8 cellular contexts compared by ENCODE assay signal in genomic region chr13:31846984-31847752, GRCh38.
DNase-seq lines count a peak whose midpoint lies in the region; ATAC-seq, FAIRE-seq and TF ChIP-seq lines count a peak whose summit lies in the region.

No MANE protein-coding gene starts in this region.

- no peaks in the 10 kb centered on the region for H3K9me2 ChIP-seq in OCI-LY1 (ENCODE audit: low read depth, low read length)

- H3K4me2 ChIP-seq in A549, result peak overlapping the region; percentile 77
- peak overlapping the region; percentile 72 for H3K4me2 ChIP-seq in OCI-LY1 (ENCODE audit: low read length)

- peaks cover 5% of the 10 kb centered on the region for H3K4me1 Mint-ChIP-seq in nephron

- CTCF ChIA-PET in A549 (lab: Yijun Ruan, JAX), result no interaction called here

- no peaks in the 10 kb centered on the region for H3K4me1 ChIP-seq in A549
- peaks cover 9% of the 10 kb centered on the region for H3K4me1 ChIP-seq in OCI-LY1 (ENCODE audit: insufficient read depth, low read length, severe bottlenecking)
- H3K4me1 ChIP-seq in endocrine pancreas (ENCODE audit: control insufficient read depth, insufficient read depth, low read length), result peaks cover 3% of the 10 kb centered on the region

- TF ChIP-seq POLR2A in A549 (IDR thresholded peaks at IDR 0.05; ENCODE audit: low read length), result no peak

- H3K36me3 Mint-ChIP-seq in nephron (ENCODE audit: low read depth), result no peaks in the 10 kb centered on the region

- H3K9me3 ChIP-seq in A549 (no peaks in the 10 kb centered on the region; the same call in 2 of the 3 replicates), OCI-LY1 (ENCODE audit: low read length) (no peaks in the 10 kb centered on the region), endocrine pancreas (ENCODE audit: control insufficient read depth, low read length) (no peaks in the 10 kb centered on the region)

- POLR2A ChIA-PET in A549 (lab: Yijun Ruan, JAX), result no interaction called here

- H3K27me3 ChIP-seq in OCI-LY1 (ENCODE audit: insufficient read depth, low read length) (peaks cover 10% of the 10 kb centered on the region; the same call in 1 of the 2 replicates), endocrine pancreas (ENCODE audit: control insufficient read depth, insufficient read depth, low read length) (no peaks in the 10 kb centered on the region)

- H3K27ac ChIP-seq in A549, result 0 out of 6 replicates have a peak overlapping the region, but pooled peaks of 1 of the 2 experiments have one; percentile 10
- H3K27ac ChIP-seq in OCI-LY1 (ENCODE audit: low read depth, low read length, poor library complexity, severe bottlenecking), result no peak overlapping the region

- H3K79me2 ChIP-seq in OCI-LY1 (ENCODE audit: insufficient read depth, low read length), result no peaks in the 10 kb centered on the region

- TF ChIP-seq CTCF in A549 (IDR thresholded peaks at IDR 0.05), result no peak
- TF ChIP-seq CTCF in OCI-LY1 (IDR thresholded peaks at IDR 0.05; ENCODE audit: low read length), result no peak
- TF ChIP-seq CTCF in nephron (IDR thresholded peaks at IDR 0.05; ENCODE audit: unreplicated experiment in 3 of 3), result no peak

- H3K9ac ChIP-seq in OCI-LY1 (ENCODE audit: low read length), result peak overlapping the region; percentile 18; the same call in 1 of the 2 replicates
- H3K9ac ChIP-seq in endocrine pancreas (ENCODE audit: control insufficient read depth, insufficient read depth, low read length), result peak overlapping the region; percentile 2

- no peaks in the 10 kb centered on the region for H3F3A ChIP-seq in OCI-LY1 (ENCODE audit: insufficient read depth, low read length)

- WGBS in A549 (ENCODE audit: missing lambda C conversion rate), result 9% methylated on average over 10 of the region's 30 CpGs

- FAIRE-seq in A549 (lab: Jason Lieb, UNC), result no peak

- H3K9me3 Mint-ChIP-seq in nephron, result no peaks in the 10 kb centered on the region

- no peak overlapping the region for H2AFZ ChIP-seq in OCI-LY1 (ENCODE audit: low read length)

- no peak for DNase-seq in A549 (ENCODE audit: low read depth in 1 of 2, low spot score in 1 of 2)
- no peak for DNase-seq in ureter (ENCODE audit: low spot score)

- TF ChIP-seq RAD21 in A549 (conservative IDR thresholded peaks at IDR 0.05 in 1 of 2, IDR thresholded peaks at IDR 0.05 in 1 of 2), result no peak

- no peaks in the 10 kb centered on the region for H3K36me3 ChIP-seq in OCI-LY1 (ENCODE audit: insufficient read depth, low read length)
- no peaks in the 10 kb centered on the region for H3K36me3 ChIP-seq in endocrine pancreas (ENCODE audit: control insufficient read depth, insufficient read depth, low read length)

- ATAC-seq in A549 (peak; percentile 40; a peak in 4 of 6 replicates), GM19023 (IDR thresholded peaks at IDR 0.05; ENCODE audit: unreplicated experiment) (peak; percentile 9), GM19351 (IDR thresholded peaks at IDR 0.05; ENCODE audit: unreplicated experiment) (no peak), GM21528 (IDR thresholded peaks at IDR 0.05; ENCODE audit: low FRiP score, unreplicated experiment) (no peak)

- H3K4me3 ChIP-seq in A549 (peak overlapping the region; percentile 61), OCI-LY1 (ENCODE audit: low read depth, low read length, poor library complexity, severe bottlenecking) (peak overlapping the region; percentile 60), endocrine pancreas (ENCODE audit: control insufficient read depth, insufficient read depth, low read length) (peak overlapping the region; percentile 48)

- peak overlapping the region; percentile 81 to 89 (median 88) for H3K4me3 Mint-ChIP-seq in nephron

- no peak for TF ChIP-seq EP300 in A549 (IDR thresholded peaks at IDR 0.05)

- peaks cover 80% of the 10 kb centered on the region for H3K27me3 Mint-ChIP-seq in nephron (ENCODE audit: low read depth)

- no peak overlapping the region for H3K27ac Mint-ChIP-seq in nephron

- no peaks in the 10 kb centered on the region for H4K20me1 ChIP-seq in OCI-LY1 (ENCODE audit: insufficient read depth, low read length)

TF ChIP-seq in A549, 52 proteins besides CTCF, POLR2A, EP300 and RAD21:
- TF ChIP-seq EHF (CRISPR knock-in tag; IDR thresholded peaks at IDR 0.05) (no peak), FOSB (CRISPR knock-in tag; IDR thresholded peaks at IDR 0.05) (no peak), RNF2 (IDR thresholded peaks at IDR 0.05; ENCODE audit: borderline replicate concordance, low read depth) (no peak), ZFP36 (IDR thresholded peaks at IDR 0.05; ENCODE audit: borderline replicate concordance, partially characterized antibody) (no peak), USF2 (IDR thresholded peaks at IDR 0.05) (no peak), EHMT2 (IDR thresholded peaks at IDR 0.05; ENCODE audit: low read depth) (no peak)

Comparison
In these comparisons a context has a peak if more than half of its experiments do, and no peak if none do; other contexts are left out.
1. ATAC-seq: peak in A549 (2 of 2) and GM19023 (single experiment); none in GM19351 (single experiment) and GM21528 (single experiment).
2. Peak in every context shown above with its lines, with median percentiles within 50 percentile points of each other: H3K4me3 ChIP-seq.